In the genomic region with DNA sequence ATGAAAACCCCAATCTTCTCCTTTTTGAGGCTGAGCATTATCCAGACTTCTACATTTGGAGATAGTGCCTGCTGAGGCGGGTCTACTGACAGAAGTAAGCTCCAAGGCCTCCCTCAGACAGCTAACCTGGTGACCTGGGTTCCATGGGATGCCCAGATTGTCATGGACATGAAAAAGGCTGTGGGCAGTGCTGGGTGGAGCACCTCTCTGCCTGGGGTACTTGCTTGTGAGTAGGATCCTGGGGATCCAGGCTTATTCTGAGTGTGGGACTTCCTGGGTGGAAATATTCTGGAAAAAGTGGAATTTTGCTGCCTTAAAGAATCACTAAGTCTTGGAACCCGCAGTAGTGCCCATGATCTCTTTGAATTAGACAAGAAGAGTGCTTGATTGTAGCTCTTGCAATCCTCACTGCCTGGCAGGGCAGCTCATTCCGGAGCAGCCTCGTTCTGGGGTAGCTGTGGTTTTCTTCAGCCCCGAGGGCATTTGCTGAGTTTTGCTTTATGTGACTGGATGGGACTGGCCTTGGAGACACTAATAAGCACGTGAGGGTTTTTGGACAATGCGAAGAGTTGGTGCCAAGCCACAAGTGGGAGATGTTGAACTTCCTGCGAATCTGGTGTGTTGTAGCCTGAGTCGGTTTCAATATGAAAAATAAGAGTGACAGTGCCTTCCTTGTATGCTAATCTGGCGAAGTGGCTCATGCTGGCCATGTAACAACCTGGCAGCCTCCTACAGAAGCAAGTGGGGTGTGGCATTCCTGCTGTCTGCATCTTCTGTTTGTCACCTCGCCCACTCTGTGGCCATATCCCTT, we compare ENCODE assay signal across 8 cellular contexts. TPM values are rescaled to one million over a fixed set of nuclear protein-coding genes. Genes with fewer than 3 reads are reported as not detected.
DNase-seq lines count a peak whose midpoint lies in the region; ATAC-seq lines count a peak whose summit lies in the region.

No MANE protein-coding gene starts in this region.

- in situ Hi-C loops in GM23248 (cut with MboI): loop anchor here (10.0 to 25.0 kb wide), 2 partner anchors 343 to 931 kb away; no protein-coding TSS in a partner anchor

- peak overlapping the region; percentile 56 for H3K9ac ChIP-seq in GM23248

- peak overlapping the region; percentile 36 for H3K4me3 ChIP-seq in GM23248

- H3F3A ChIP-seq in GM23248 (ENCODE audit: insufficient read depth): peaks cover 18% of the 10 kb centered on the region

- ATAC-seq in HG03571 (IDR thresholded peaks at IDR 0.05; ENCODE audit: unreplicated experiment): no peak

- no peaks in the 10 kb centered on the region for H4K20me1 ChIP-seq in GM23248 (ENCODE audit: insufficient read depth)

- peaks cover 19% of the 10 kb centered on the region for H3K4me1 ChIP-seq in GM23248 (ENCODE audit: insufficient read depth)

- H3K79me2 ChIP-seq in GM23248 (ENCODE audit: insufficient read depth): no peaks in the 10 kb centered on the region

- no peaks in the 10 kb centered on the region for H3K9me3 ChIP-seq in GM23248 (ENCODE audit: low read depth)

- H2AFZ ChIP-seq in GM23248: peak overlapping the region; percentile 54

- WGBS in GM23248 (ENCODE audit: low coverage in 1 of 2, low lambda C conversion rate in 2 of 2, missing lambda C conversion rate in 2 of 2), 2 experiments: 23 to 26% methylated on average over 11 of the region's 11 CpGs

- DNase-seq in EH (ENCODE audit: low read depth) (peak; percentile 85), GM23248 (peak; percentile 94), NCI-H226 (peak; percentile 11), dermis microvascular lymphatic vessel endothelial cell (ENCODE audit: low read depth in 2 of 2) (peak; percentile 30 to 69), pulmonary artery endothelial cell (ENCODE audit: low read depth, low spot score) (peak; percentile 7), NCI-H345 (lab: John Stamatoyannopoulos, UW) (no peak)
- no peak for DNase-seq in stimulated activated naive CD4-positive, alpha-beta T cell treated with Interleukin-2 at 50 U/mL for 16 hours (lab: John Stamatoyannopoulos, UW)

- peak overlapping the region; percentile 53 for H3K4me2 ChIP-seq in GM23248 (ENCODE audit: unreplicated experiment)

- no peaks in the 10 kb centered on the region for H3K27me3 ChIP-seq in GM23248 (replicated peaks; ENCODE audit: insufficient read depth)

- H3K27ac ChIP-seq in GM23248: peak overlapping the region; percentile 31

- no peaks in the 10 kb centered on the region for H3K36me3 ChIP-seq in GM23248 (ENCODE audit: low read depth)

- H3K9me2 ChIP-seq in GM23248 (ENCODE audit: insufficient read depth): no peaks in the 10 kb centered on the region

RNA-seq across cellular contexts. Expression of gene SNRNP48, which starts 28.2 kb away (rescaled TPM):
- total RNA-seq in GM23248 (2014; rRNA removed; shearing (Covaris generic)): 9.9 and 13.1 TPM in 2 replicates
- polyA plus RNA-seq in GM23248 (2016; fragmentation: Nextera tagmentation; extraction: Ambion mirVana): 9.7 and 11.5 TPM in 2 replicates
- total RNA-seq in dermis microvascular lymphatic vessel endothelial cell: 10.6 and 11.4 TPM in 2 replicates
- 11.9 and 24.0 TPM in 2 replicates for total RNA-seq in pulmonary artery endothelial cell

Comparison
In these comparisons a context has a peak if more than half of its experiments do, and no peak if none do; other contexts are left out.
1. DNase-seq: peak in EH (single experiment), GM23248 (single experiment), NCI-H226 (single experiment), dermis microvascular lymphatic vessel endothelial cell (2 of 2) and pulmonary artery endothelial cell (single experiment); none in NCI-H345 (single experiment) and stimulated activated naive CD4-positive, alpha-beta T cell treated with Interleukin-2 at 50 U/mL for 16 hours (single experiment).